Comparison of ENCODE assay signal across 17 cellular contexts in genomic region chr4:1460967-1461868, GRCh38. TPM values are rescaled to one million over a fixed set of nuclear protein-coding genes. Genes with fewer than 3 reads are reported as not detected.
"Had no signal": no experiment of that assay in that cellular context is flagged by ENCODE, and none has a peak within 500 bp of the region (broad histone marks: within the 10 kb centered on the region; RNA-seq: fewer than 3 reads in every experiment).

No MANE protein-coding gene starts in this region.

- H3K27me3 ChIP-seq: right lobe of liver had no signal

- H3K4me3 Mint-ChIP-seq: activated naive CD8-positive, alpha-beta T cell treated with anti-CD3 and anti-CD28 coated beads, Interleukin-2, amount 50 U/mL, for 24 hours; naive thymus-derived CD4-positive, alpha-beta T cell; stimulated activated naive B cell treated with anti-CD40 and anti-IgM and Interleukin-4, amounts not matched to agents 10 μg/mL and 1 μg/mL and 100 μg/mL, for 72 hours had no signal

- H3K4me3 ChIP-seq: cardiac muscle cell, heart right ventricle, lung, psoas muscle, right lobe of liver had no signal

- H3K36me3 ChIP-seq: cardiac muscle cell, heart right ventricle, neutrophil, right lobe of liver had no signal

- H3K27ac Mint-ChIP-seq: activated naive CD8-positive, alpha-beta T cell treated with anti-CD3 and anti-CD28 coated beads, Interleukin-2, amount 50 U/mL, for 24 hours; naive thymus-derived CD4-positive, alpha-beta T cell; stimulated activated naive B cell treated with anti-CD40 and anti-IgM and Interleukin-4, amounts not matched to agents 10 μg/mL and 1 μg/mL and 100 μg/mL, for 72 hours had no signal

- H3K4me1 ChIP-seq: heart right ventricle, psoas muscle, right lobe of liver had no signal

- H3K4me1 Mint-ChIP-seq: activated naive CD8-positive, alpha-beta T cell treated with anti-CD3 and anti-CD28 coated beads, Interleukin-2, amount 50 U/mL, for 24 hours; stimulated activated naive B cell treated with anti-CD40 and anti-IgM and Interleukin-4, amounts not matched to agents 10 μg/mL and 1 μg/mL and 100 μg/mL, for 72 hours had no signal

- H3K27ac ChIP-seq: cardiac muscle cell, heart right ventricle, neutrophil, psoas muscle, right lobe of liver had no signal

- DNase-seq: activated naive CD8-positive, alpha-beta T cell treated with anti-CD3 and anti-CD28 coated beads, Interleukin-2, amount 50 U/mL, for 24 hours; heart right ventricle; naive thymus-derived CD4-positive, alpha-beta T cell; psoas muscle; stimulated activated CD4-positive, alpha-beta T cell treated with anti-CD3 and anti-CD28 coated beads, Interleukin-1b, Interleukin-23, amount 100 ng/mL, for 48 hours; stimulated activated naive B cell treated with anti-CD40 and anti-IgM and Interleukin-4, amounts not matched to agents 10 μg/mL and 1 μg/mL and 100 μg/mL, for 72 hours; T-helper 2 cell; trophoblast cell had no signal

- ATAC-seq: activated naive CD8-positive, alpha-beta T cell treated with anti-CD3 and anti-CD28 coated beads, Interleukin-2, amount 50 U/mL, for 24 hours; naive thymus-derived CD4-positive, alpha-beta T cell; psoas muscle; right lobe of liver; stimulated activated naive B cell treated with anti-CD40 and anti-IgM and Interleukin-4, amounts not matched to agents 10 μg/mL and 1 μg/mL and 100 μg/mL, for 72 hours had no signal

- H3K9me3 ChIP-seq: heart right ventricle, neutrophil, psoas muscle, right lobe of liver had no signal

RNA-seq across cellular contexts. Expression of gene NKX1-1, which starts 55.0 kb away (rescaled TPM):
- total RNA-seq: astrocyte; cardiac muscle cell; fibroblast of lung; frontal cortex; heart right ventricle; kidney epithelial cell; lung; mononuclear cell; naive thymus-derived CD4-positive, alpha-beta T cell; psoas muscle; right lobe of liver had no signal
- polyA plus RNA-seq: cardiac muscle cell; fibroblast of lung; heart right ventricle; lung; naive thymus-derived CD4-positive, alpha-beta T cell; psoas muscle had no signal
